8 cellular contexts compared by ENCODE assay signal in the genomic region with DNA sequence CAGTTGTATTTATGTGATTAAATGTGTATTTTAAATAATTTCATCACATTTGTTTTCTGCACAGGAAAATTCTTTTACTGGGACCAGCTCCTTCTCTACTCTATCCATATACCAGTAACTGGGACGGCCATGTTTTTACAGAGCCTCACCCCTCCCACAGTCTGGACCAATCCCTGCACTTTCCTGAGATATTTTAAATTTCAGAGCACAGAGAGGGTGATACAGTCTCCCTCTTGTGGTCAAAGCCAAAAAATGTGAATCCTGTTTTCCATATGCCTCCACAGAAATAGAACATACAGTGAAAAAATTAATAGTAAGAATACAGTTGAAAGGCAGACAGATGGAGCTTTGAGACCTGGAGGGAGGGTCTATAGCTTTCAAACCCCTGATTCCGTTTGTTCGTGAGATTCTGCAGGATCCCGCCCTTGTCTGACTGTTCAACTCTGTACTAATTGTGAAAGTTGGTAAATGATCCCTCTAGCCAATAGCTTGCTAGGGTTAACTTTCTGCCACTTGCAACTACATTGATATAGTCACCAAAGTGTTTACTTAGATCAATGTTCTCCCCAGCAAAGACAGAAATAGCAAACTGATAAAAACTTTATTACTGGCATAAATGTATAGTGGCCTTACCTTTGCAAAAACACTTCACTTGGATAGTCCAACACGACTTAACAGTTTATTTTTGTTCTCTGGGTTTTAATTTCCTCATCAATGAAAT.
DNase-seq lines count a peak whose midpoint lies in the region; ATAC-seq and TF ChIP-seq lines count a peak whose summit lies in the region.

No MANE protein-coding gene starts in this region.

- no peak for TF ChIP-seq CTCF in GM20000 (IDR thresholded peaks at IDR 0.05; ENCODE audit: extremely low read depth, missing control alignments)

- ATAC-seq in HG03280 (IDR thresholded peaks at IDR 0.05; ENCODE audit: unreplicated experiment): no peak
- ATAC-seq in HG03097 (IDR thresholded peaks at IDR 0.05; ENCODE audit: low FRiP score, unreplicated experiment): no peak

- H3K4me1 ChIP-seq in SJCRH30 (no peaks in the 10 kb centered on the region), iPS DF 6.9 (ENCODE audit: control insufficient read depth, insufficient read depth, low read length) (no peaks in the 10 kb centered on the region)

- peak; percentile 61 for DNase-seq in AG20443 (ENCODE audit: low spot score)
- DNase-seq in GM20000 (ENCODE audit: low spot score): peak; percentile 12
- peak; percentile 23 to 56 for DNase-seq in SJCRH30
- DNase-seq in iPS DF 6.9 (ENCODE audit: low read depth, low spot score): peak; percentile 16
- no peak for DNase-seq in superior temporal gyrus (ENCODE audit: extremely low spot score)
- no peak for DNase-seq in cerebellar nuclear complex (lab: John Stamatoyannopoulos, UW)

- no peak overlapping the region for H3K4me3 ChIP-seq in SJCRH30
- no peak overlapping the region for H3K4me3 ChIP-seq in iPS DF 6.9 (ENCODE audit: low read length)

- no peaks in the 10 kb centered on the region for H3K9me3 ChIP-seq in SJCRH30 (replicated peaks)
- H3K9me3 ChIP-seq in iPS DF 6.9 (ENCODE audit: control insufficient read depth, insufficient read depth, low read length): no peaks in the 10 kb centered on the region

- H3K27me3 ChIP-seq in SJCRH30 (no peaks in the 10 kb centered on the region), iPS DF 6.9 (ENCODE audit: control insufficient read depth, insufficient read depth, low read length) (no peaks in the 10 kb centered on the region)

- H3K27ac ChIP-seq in SJCRH30: no peak overlapping the region
- H3K27ac ChIP-seq in iPS DF 6.9 (ENCODE audit: low read length): no peak overlapping the region

- no CpG with 5 or more reads among the region's 5 CpGs for WGBS in iPS DF 6.9 (ENCODE audit: insufficient coverage, insufficient read length)

- no peaks in the 10 kb centered on the region for H3K36me3 ChIP-seq in SJCRH30
- no peaks in the 10 kb centered on the region for H3K36me3 ChIP-seq in iPS DF 6.9 (ENCODE audit: control insufficient read depth, insufficient read depth, low read length)

Comparison
In these comparisons a context has a peak if more than half of its experiments do, and no peak if none do; other contexts are left out.
1. DNase-seq: peak in AG20443 (single experiment), GM20000 (single experiment), SJCRH30 (2 of 2) and iPS DF 6.9 (single experiment); none in superior temporal gyrus (single experiment) and cerebellar nuclear complex (0 of 2).